8 cellular contexts compared by ENCODE assay signal in genomic region chr4:184649026-184649970, GRCh38. TPM values are rescaled to one million over a fixed set of nuclear protein-coding genes. Genes with fewer than 3 reads are reported as not detected.
A peak's percentile ranks its signal among the peaks of the same experiment; 100 is the strongest.
DNase-seq lines count a peak whose midpoint lies in the region; ATAC-seq, FAIRE-seq and TF ChIP-seq lines count a peak whose summit lies in the region.

TSS of gene CASP3 (minus strand) at chr4:184649447. CDS start at chr4:184638453, 10,994 bp downstream.
TSS of gene PRIMPOL (plus strand) at chr4:184649738. CDS start at chr4:184657141, 7,403 bp downstream.

- intact Hi-C loops in cardiac septum (cut with DNase I) (loop anchor here (2.0 to 10.0 kb wide), 6 partner anchors 86 to 496 kb away; partner anchors contain the start of genes CENPU, IRF2 and SLC25A4), posterior cingulate gyrus (cut with DNase I) (loop anchor here (1.0 to 5.0 kb wide), 4 partner anchors 112 to 387 kb away; partner anchors contain the start of gene IRF2)

- ATAC-seq in HG02840 (IDR thresholded peaks at IDR 0.05; ENCODE audit: low FRiP score, unreplicated experiment) = peak; percentile 83
- ATAC-seq in activated naive CD8-positive, alpha-beta T cell treated with anti-CD3 and anti-CD28 coated beads, Interleukin-2, amount 50 U/mL, for 24 hours = peak; percentile 92

- peak within 1 kb of the TSS; percentile 97 for H3K4me3 Mint-ChIP-seq in activated naive CD8-positive, alpha-beta T cell treated with anti-CD3 and anti-CD28 coated beads, Interleukin-2, amount 50 U/mL, for 24 hours
- peak within 1 kb of the TSS; percentile 94 for H3K4me3 Mint-ChIP-seq in type B pancreatic cell

- peak; percentile 95 for FAIRE-seq in GM12892 (lab: Jason Lieb, UNC)

- DNase-seq in GM12892 (ENCODE audit: insufficient read length) = peak; percentile 69
- peak; percentile 93 for DNase-seq in NCI-H1436 (lab: John Stamatoyannopoulos, UW)
- DNase-seq in SW480 (ENCODE audit: low spot score) = peak; percentile 89
- peak; percentile 98 for DNase-seq in activated naive CD8-positive, alpha-beta T cell treated with anti-CD3 and anti-CD28 coated beads, Interleukin-2, amount 50 U/mL, for 24 hours
- peak; percentile 99 for DNase-seq in cardiac septum (ENCODE audit: low spot score)
- peak; percentile 94 to 99 (median 96) for DNase-seq in posterior cingulate gyrus
- peak; percentile 98 for DNase-seq in type B pancreatic cell (ENCODE audit: extremely low spot score, unreplicated experiment)

- TF ChIP-seq POLR2A in GM12892 (IDR thresholded peaks at IDR 0.05; ENCODE audit: low read depth, low read length) = peak; percentile 96

- H3K27ac Mint-ChIP-seq in activated naive CD8-positive, alpha-beta T cell treated with anti-CD3 and anti-CD28 coated beads, Interleukin-2, amount 50 U/mL, for 24 hours = peak within 1 kb of the TSS; percentile 90
- H3K27ac Mint-ChIP-seq in type B pancreatic cell = peak within 1 kb of the TSS; percentile 92

- peak; percentile 44 for TF ChIP-seq CTCF in type B pancreatic cell (conservative IDR thresholded peaks at IDR 0.05)

- H3K27me3 Mint-ChIP-seq in activated naive CD8-positive, alpha-beta T cell treated with anti-CD3 and anti-CD28 coated beads, Interleukin-2, amount 50 U/mL, for 24 hours = no peaks in the 10 kb centered on the region
- no peaks in the 10 kb centered on the region for H3K27me3 Mint-ChIP-seq in type B pancreatic cell

- no peaks in the 10 kb centered on the region for H3K9me3 Mint-ChIP-seq in activated naive CD8-positive, alpha-beta T cell treated with anti-CD3 and anti-CD28 coated beads, Interleukin-2, amount 50 U/mL, for 24 hours
- H3K9me3 Mint-ChIP-seq in type B pancreatic cell = no peaks in the 10 kb centered on the region

- peaks cover 55% of the 10 kb centered on the region for H3K4me1 Mint-ChIP-seq in activated naive CD8-positive, alpha-beta T cell treated with anti-CD3 and anti-CD28 coated beads, Interleukin-2, amount 50 U/mL, for 24 hours
- H3K4me1 Mint-ChIP-seq in type B pancreatic cell (ENCODE audit: unreplicated experiment) = peaks cover 46% of the 10 kb centered on the region

- H3K36me3 Mint-ChIP-seq in activated naive CD8-positive, alpha-beta T cell treated with anti-CD3 and anti-CD28 coated beads, Interleukin-2, amount 50 U/mL, for 24 hours (ENCODE audit: low read depth) = peaks cover 38% of the 10 kb centered on the region
- H3K36me3 Mint-ChIP-seq in type B pancreatic cell = peaks cover 9% of the 10 kb centered on the region

RNA-seq across cellular contexts. Expression of gene CASP3, which starts in this region (rescaled TPM):
- polyA plus RNA-seq in GM12892 (2012; ENCODE audit: missing spikeins) = 48.9 TPM
- total RNA-seq in cardiac septum (21.7 TPM), type B pancreatic cell (ENCODE audit: low replicate concordance) (38.9 and 40.8 TPM in 2 replicates)

RNA-seq across cellular contexts. Expression of gene PRIMPOL, which starts in this region (rescaled TPM):
- polyA plus RNA-seq in GM12892 (2012; ENCODE audit: missing spikeins) = 15.6 TPM
- total RNA-seq in cardiac septum (8.3 TPM), type B pancreatic cell (ENCODE audit: low replicate concordance) (10.7 and 24.6 TPM in 2 replicates)

Comparison
In these comparisons a context has a peak if more than half of its experiments do, and no peak if none do; other contexts are left out.
1. Peak in every context shown above with its lines: DNase-seq and ATAC-seq.